Comparison of ENCODE assay signal across 26 cellular contexts in the genomic region with DNA sequence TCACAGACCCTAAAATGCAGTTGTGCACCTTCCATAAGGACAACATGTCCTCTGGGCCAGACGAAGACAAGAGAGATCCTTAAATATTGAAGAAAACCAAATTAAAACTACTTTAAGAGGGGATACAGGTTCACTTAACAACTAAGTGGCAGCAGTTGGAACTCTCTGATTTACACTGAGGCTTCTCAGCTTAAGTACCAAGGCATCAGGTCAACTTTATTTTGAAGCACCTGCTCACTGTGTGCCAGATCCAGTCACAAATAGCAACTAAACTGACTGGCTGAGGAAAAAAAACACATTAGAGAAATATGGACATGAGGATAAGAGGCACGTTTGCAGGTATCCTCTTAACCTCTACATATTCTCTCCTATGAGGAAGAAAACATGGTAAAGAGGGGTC. TPM values are rescaled to one million over a fixed set of nuclear protein-coding genes. Genes with fewer than 3 reads are reported as not detected.
A peak's percentile ranks its signal among the peaks of the same experiment; 100 is the strongest.
DNase-seq lines count a peak whose midpoint lies in the region; ATAC-seq and TF ChIP-seq lines count a peak whose summit lies in the region.
"Had no signal": no experiment of that assay in that cellular context is flagged by ENCODE, and none has a peak within 500 bp of the region (broad histone marks: within the 10 kb centered on the region; RNA-seq: fewer than 3 reads in every experiment).

No MANE protein-coding gene starts in this region.

- H3K9me3 ChIP-seq in mammary epithelial cell (replicated peaks; ENCODE audit: insufficient read depth, low read length) (no peaks in the 10 kb centered on the region), muscle layer of duodenum (ENCODE audit: control insufficient read depth in 1 of 2, low read length in 2 of 2) (no peaks in the 10 kb centered on the region), stomach smooth muscle (ENCODE audit: control insufficient read depth in 2 of 2, low read length in 2 of 2) (no peaks in the 10 kb centered on the region)
- H3K9me3 ChIP-seq: A549, Peyer's patch, SJCRH30, tibial nerve had no signal

- TF ChIP-seq CTCF in MCF 10A (IDR thresholded peaks at IDR 0.05; ENCODE audit: unreplicated experiment): no peak
- no peak for TF ChIP-seq CTCF in mammary epithelial cell (conservative IDR thresholded peaks at IDR 0.05 in 1 of 2, IDR thresholded peaks at IDR 0.05 in 1 of 2; ENCODE audit: extremely low read depth in 1 of 2, insufficient read depth in 1 of 2, low read depth in 1 of 2, low read length in 2 of 2)
- no peak for TF ChIP-seq CTCF in VCaP (conservative IDR thresholded peaks at IDR 0.05)

- peaks cover 14% of the 10 kb centered on the region for H3K4me1 Mint-ChIP-seq in MCF 10A (ENCODE audit: insufficient read depth, unreplicated experiment)
- H3K4me1 Mint-ChIP-seq: immature natural killer cell had no signal

- H3K4me1 ChIP-seq in mammary epithelial cell (ENCODE audit: insufficient read depth, low read length) (no peaks in the 10 kb centered on the region), muscle layer of duodenum (ENCODE audit: control insufficient read depth in 1 of 2, insufficient read depth in 2 of 2, low read length in 2 of 2) (peaks cover 15 to 27% of the 10 kb centered on the region in 2 donors), stomach smooth muscle (ENCODE audit: control insufficient read depth, insufficient read depth, low read length) (peaks cover 25% of the 10 kb centered on the region)
- H3K4me1 ChIP-seq: A549, Peyer's patch, SJCRH30 had no signal

- H3K4me3 ChIP-seq in mammary epithelial cell (replicated peaks in 1 of 3; ENCODE audit: insufficient read depth in 1 of 3, low read depth in 2 of 3, low read length in 3 of 3) (no peak overlapping the region), muscle layer of duodenum (ENCODE audit: low read depth in 1 of 2, low read length in 2 of 2) (no peak overlapping the region), stomach smooth muscle (ENCODE audit: low read length in 2 of 2) (no peak overlapping the region)
- H3K4me3 ChIP-seq: A549, Peyer's patch, SJCRH30, tibial nerve had no signal

- BruUV-seq in MCF 10A (replicated peaks; lab: Mats Ljungman, UMichigan) (no TSS peak), mammary epithelial cell (replicated peaks; lab: Mats Ljungman, UMichigan) (no TSS peak)

- DNase-seq in MCF 10A (ENCODE audit: unreplicated experiment): no peak
- DNase-seq in mammary epithelial cell: no peak
- DNase-seq in HK-2 (ENCODE audit: unreplicated experiment): no peak
- DNase-seq: activated CD4-positive, alpha-beta memory T cell treated with anti-CD3 and anti-CD28 coated beads for 36 hours; activated CD4-positive, CD25-positive, alpha-beta regulatory T cell treated with anti-CD3 and anti-CD28 coated beads, Interleukin-2, amount 50 U/mL, for 72 hours; activated CD8-positive, alpha-beta memory T cell treated with anti-CD3 and anti-CD28 coated beads, Interleukin-2, amount 50 U/mL, for 48 hours; caudate nucleus; CD8-positive, alpha-beta memory T cell; DMS 273 treated with DMSO at 0.1 percent for 48 hours; hypothalamus; immature natural killer cell; NCI-H1105; NCI-H2029 treated with DMSO at 0.1 percent for 48 hours; NCI-H69; Peyer's patch; SJCRH30; stimulated activated naive CD8-positive, alpha-beta T cell treated with anti-CD3 and anti-CD28 coated beads, Interleukin-15, Interleukin-2, amounts not matched to agents 100 U/mL and 50 U/mL, for 24 hours; T-cell had no signal

- CTCF ChIA-PET in MCF 10A (lab: Yijun Ruan, JAX) (interaction anchor here (0.9 to 4.3 kb wide), 2 partner anchors 24 to 128 kb away, joined by 3 to 25 read pairs; no protein-coding TSS in a partner anchor), mammary epithelial cell (lab: Charles Lee; ENCODE audit: low non-redundant PET) (no interaction called here)

- dilution Hi-C loops in mammary epithelial cell (cut with HindIII; ENCODE audit: low sequenced_read_pairs): no loop called here

- H3K27ac ChIP-seq in mammary epithelial cell (ENCODE audit: insufficient read depth, low read depth, low read length) (no peak overlapping the region), VCaP (peak overlapping the region; percentile 16; the same call in 1 of the 2 replicates), muscle layer of duodenum (ENCODE audit: low read length) (peak overlapping the region; percentile 70), stomach smooth muscle (ENCODE audit: low read length) (peak overlapping the region; percentile 83)
- H3K27ac ChIP-seq: A549, SJCRH30 had no signal

- H3K27me3 ChIP-seq in mammary epithelial cell (ENCODE audit: insufficient read depth, low read length) (no peaks in the 10 kb centered on the region), muscle layer of duodenum (ENCODE audit: low read depth, low read length) (no peaks in the 10 kb centered on the region), stomach smooth muscle (ENCODE audit: control insufficient read depth in 1 of 2, insufficient read depth in 2 of 2, low read length in 2 of 2) (no peaks in the 10 kb centered on the region)
- H3K27me3 ChIP-seq: Peyer's patch, SJCRH30, tibial nerve had no signal

- H2AFZ ChIP-seq in mammary epithelial cell (ENCODE audit: low read depth, low read length): no peak overlapping the region

- 92% methylated on average over 2 of the region's 2 CpGs for WGBS in mammary epithelial cell (ENCODE audit: low coverage, missing lambda C conversion rate)

- H3K4me3 Mint-ChIP-seq in MCF 10A (ENCODE audit: unreplicated experiment): no peak overlapping the region
- H3K4me3 Mint-ChIP-seq: activated CD4-positive, alpha-beta memory T cell treated with anti-CD3 and anti-CD28 coated beads for 36 hours; CD8-positive, alpha-beta memory T cell; immature natural killer cell; T-cell had no signal

- peaks cover 10% of the 10 kb centered on the region for H3K36me3 ChIP-seq in mammary epithelial cell (ENCODE audit: insufficient read depth, low read length)
- H3K36me3 ChIP-seq in muscle layer of duodenum (ENCODE audit: control insufficient read depth in 1 of 2, insufficient read depth in 2 of 2, low read length in 2 of 2): peaks cover 4 to 19% of the 10 kb centered on the region in 2 donors
- H3K36me3 ChIP-seq in stomach smooth muscle (ENCODE audit: control insufficient read depth in 2 of 2, insufficient read depth in 2 of 2, low read length in 2 of 2): peaks cover 2 to 13% of the 10 kb centered on the region in 2 donors

- POLR2A ChIA-PET in MCF 10A (lab: Yijun Ruan, JAX): interaction anchor here (0.6 to 1.2 kb wide), 2 partner anchors 9 to 750 kb away, joined by 3 read pairs; no protein-coding TSS in a partner anchor

- H4K20me1 ChIP-seq in mammary epithelial cell (ENCODE audit: insufficient read depth, low read length): no peaks in the 10 kb centered on the region

- no peak for ATAC-seq in HG02623 (IDR thresholded peaks at IDR 0.05; ENCODE audit: unreplicated experiment)
- ATAC-seq in GM21576 (IDR thresholded peaks at IDR 0.05; ENCODE audit: unreplicated experiment): no peak
- ATAC-seq: A549; activated naive CD4-positive, alpha-beta T cell treated with anti-CD3 and anti-CD28 coated beads, Interleukin-2, amount 50 U/mL, for 72 hours; stimulated activated naive CD8-positive, alpha-beta T cell treated with anti-CD3 and anti-CD28 coated beads, Interleukin-15, Interleukin-2, amounts not matched to agents 100 U/mL and 50 U/mL, for 24 hours; T-cell had no signal

- no peaks in the 10 kb centered on the region for H3K27me3 Mint-ChIP-seq in MCF 10A (ENCODE audit: insufficient read depth, unreplicated experiment)
- H3K27me3 Mint-ChIP-seq: activated CD4-positive, alpha-beta memory T cell treated with anti-CD3 and anti-CD28 coated beads for 36 hours; CD8-positive, alpha-beta memory T cell; T-cell had no signal

- intact Hi-C loops in MCF 10A (cut with micrococcal nuclease): no loop called here
- intact Hi-C loops in mammary epithelial cell (cut with micrococcal nuclease): no loop called here

- peak overlapping the region; percentile 13 for H3K27ac Mint-ChIP-seq in MCF 10A (ENCODE audit: low read depth, unreplicated experiment)
- H3K27ac Mint-ChIP-seq: activated CD4-positive, alpha-beta memory T cell treated with anti-CD3 and anti-CD28 coated beads for 36 hours; activated naive CD4-positive, alpha-beta T cell treated with anti-CD3 and anti-CD28 coated beads, Interleukin-2, amount 50 U/mL, for 72 hours; T-cell had no signal

- H3K79me2 ChIP-seq in mammary epithelial cell (ENCODE audit: insufficient read depth, low read length): no peaks in the 10 kb centered on the region

- in situ Hi-C loops in mammary epithelial cell (cut with MboI; ENCODE audit: low sequenced_read_pairs in 2 of 2): no loop called here

- H3K9ac ChIP-seq in mammary epithelial cell (ENCODE audit: insufficient read depth, low read length) (no peak overlapping the region), stomach smooth muscle (ENCODE audit: low read length in 2 of 2) (no peak overlapping the region)

- no peak overlapping the region for H3K4me2 ChIP-seq in mammary epithelial cell (ENCODE audit: insufficient read depth, low read depth, low read length)
- H3K4me2 ChIP-seq: A549 had no signal

- no peaks in the 10 kb centered on the region for H3K9me3 Mint-ChIP-seq in MCF 10A (ENCODE audit: unreplicated experiment)
- H3K9me3 Mint-ChIP-seq: activated naive CD4-positive, alpha-beta T cell treated with anti-CD3 and anti-CD28 coated beads, Interleukin-2, amount 50 U/mL, for 72 hours; CD8-positive, alpha-beta memory T cell; immature natural killer cell; T-cell had no signal

- H3K36me3 Mint-ChIP-seq in MCF 10A (ENCODE audit: insufficient read depth, unreplicated experiment): peaks cover 35% of the 10 kb centered on the region

RNA-seq across cellular contexts. Expression of gene SLC35D1, which starts 33.2 kb away (rescaled TPM):
- total RNA-seq in MCF 10A (2022) (11.5 and 17.7 TPM in 2 replicates), mammary epithelial cell (10 to 100 TPM; 18.2 to 25.0 TPM)
- polyA plus RNA-seq in mammary epithelial cell: 11.0 TPM
- polyA minus RNA-seq in mammary epithelial cell: 19.5 TPM
